13 cellular contexts compared by ENCODE assay signal in the genomic region with DNA sequence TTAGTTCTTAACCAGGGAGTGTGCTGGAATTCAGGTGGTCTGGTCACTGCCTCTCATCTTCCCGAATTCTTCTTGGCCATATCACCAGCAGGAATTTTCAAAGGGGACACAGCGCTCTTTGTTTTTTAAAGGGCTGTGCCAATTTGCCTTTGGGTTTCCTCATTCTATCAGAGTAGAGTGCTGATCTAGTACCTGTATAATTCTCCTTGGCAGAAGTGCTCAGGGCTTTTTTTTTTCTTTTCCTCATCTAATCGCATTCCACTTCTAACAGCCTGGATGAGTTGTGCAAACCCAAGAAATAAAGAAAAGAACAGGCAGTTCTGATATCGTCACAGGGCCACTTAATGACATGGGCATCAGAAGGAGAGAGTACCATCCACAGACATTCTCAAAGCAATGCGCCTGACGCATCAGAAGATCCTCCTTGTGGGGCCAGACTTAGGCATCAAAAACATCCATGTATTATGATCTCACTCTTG.
DNase-seq lines count a peak whose midpoint lies in the region; ATAC-seq and TF ChIP-seq lines count a peak whose summit lies in the region.
"Had no signal": no experiment of that assay in that cellular context is flagged by ENCODE, and none has a peak within 500 bp of the region (broad histone marks: within the 10 kb centered on the region; RNA-seq: fewer than 3 reads in every experiment).

No MANE protein-coding gene starts in this region.

- H3K27ac ChIP-seq in skin epidermis: peak overlapping the region in 11 of 21 experiments; percentile 5 to 92 (median 76)
- H3K27ac ChIP-seq in A673 (ENCODE audit: low read depth, low read length, poor library complexity, severe bottlenecking): no peak overlapping the region

- no peak for TF ChIP-seq CTCF in A673 (conservative IDR thresholded peaks at IDR 0.05; ENCODE audit: low read depth, low read length)

- no peaks in the 10 kb centered on the region for H3K4me1 ChIP-seq in A673 (ENCODE audit: insufficient read depth, low read length, poor library complexity, severe bottlenecking)
- H3K4me1 ChIP-seq: HAP-1 had no signal

- H3K36me3 ChIP-seq in A673 (ENCODE audit: insufficient read depth, low read length, poor library complexity, severe bottlenecking): no peaks in the 10 kb centered on the region
- H3K36me3 ChIP-seq: HAP-1 had no signal

- no peaks in the 10 kb centered on the region for H3K27me3 ChIP-seq in A673 (replicated peaks; ENCODE audit: insufficient read depth, low read depth, low read length, poor library complexity)

- POLR2A ChIA-PET in A673 (lab: Charles Lee; ENCODE audit: low non-redundant PET): no interaction called here

- no peak for ATAC-seq in HG02852 (IDR thresholded peaks at IDR 0.05; ENCODE audit: unreplicated experiment)
- ATAC-seq: stimulated activated effector memory CD8-positive, alpha-beta T cell treated with anti-CD3 and anti-CD28 coated beads, Interleukin-12 subunit alpha, Interleukin-12 subunit beta, amount 100 ng/mL, for 72 hours had no signal

- CTCF ChIA-PET in A673 (lab: Charles Lee): no interaction called here

- BruUV-seq in A673 (replicated peaks; lab: Mats Ljungman, UMichigan): no TSS peak

- H3K9me3 ChIP-seq in A673 (ENCODE audit: low read depth, low read length, poor library complexity, severe bottlenecking): no peaks in the 10 kb centered on the region
- H3K9me3 ChIP-seq: HAP-1 had no signal

- H3K4me3 ChIP-seq in skin epidermis (no peak overlapping the region), A673 (ENCODE audit: low read depth, low read length, poor library complexity, severe bottlenecking) (no peak overlapping the region)
- H3K4me3 ChIP-seq: HAP-1 had no signal

- intact Hi-C loops in A673 (cut with micrococcal nuclease; ENCODE audit: unreplicated experiment): no loop called here

- DNase-seq in EL: peak; percentile 23
- peak; percentile 59 for DNase-seq in SW480 (ENCODE audit: low spot score)
- DNase-seq in islet precursor cell: peak; percentile 83
- no peak for DNase-seq in NCI-H2107 treated with DMSO at 0.1 percent for 48 hours (lab: John Stamatoyannopoulos, UW; ENCODE audit: unreplicated experiment)
- DNase-seq in A673 (ENCODE audit: low spot score): no peak
- DNase-seq in DMS 273 (lab: John Stamatoyannopoulos, UW; ENCODE audit: unreplicated experiment): no peak
- DNase-seq: activated effector memory CD4-positive, alpha-beta T cell treated with Interleukin-2 at 50 U/mL for 16 hours; caudate nucleus; stimulated activated CD4-positive, alpha-beta T cell treated with anti-CD3 and anti-CD28 coated beads, Interleukin-2, amount 100 ng/mL, for 48 hours had no signal

Comparison
In these comparisons a context has a peak if more than half of its experiments do, and no peak if none do; other contexts are left out.
1. DNase-seq: peak in EL (single experiment), SW480 (single experiment) and islet precursor cell (single experiment); none in NCI-H2107 treated with DMSO at 0.1 percent for 48 hours (single experiment), A673 (single experiment) and DMS 273 (single experiment).